Comparison of ENCODE assay signal across 12 cellular contexts in genomic region chr5:38796000-38796738, GRCh38. TPM values are rescaled to one million over a fixed set of nuclear protein-coding genes. Genes with fewer than 3 reads are reported as not detected.
A peak's percentile ranks its signal among the peaks of the same experiment; 100 is the strongest.
DNase-seq lines count a peak whose midpoint lies in the region; ATAC-seq and TF ChIP-seq lines count a peak whose summit lies in the region.
"Had no signal": no experiment of that assay in that cellular context is flagged by ENCODE, and none has a peak within 500 bp of the region (broad histone marks: within the 10 kb centered on the region; RNA-seq: fewer than 3 reads in every experiment).

No MANE protein-coding gene starts in this region.

- H3K4me1 ChIP-seq in ovary (ENCODE audit: insufficient read depth), result peaks cover 2% of the 10 kb centered on the region
- peaks cover 0 to 31% (median 11%) of the 10 kb centered on the region in 4 donors for H3K4me1 ChIP-seq in tibial artery

- H3K27me3 ChIP-seq in ovary (no peaks in the 10 kb centered on the region), tibial artery (no peaks in the 10 kb centered on the region)

- TF ChIP-seq CTCF in fibroblast of the aortic adventitia (IDR thresholded peaks at IDR 0.05; ENCODE audit: insufficient read depth, low read length) (no peak), ovary (IDR thresholded peaks at IDR 0.05) (no peak), tibial artery (IDR thresholded peaks at IDR 0.05) (no peak)

- ATAC-seq in SK-N-SH treated with all-trans-retinoic acid at 6 μM for 48 hours (peak; percentile 48), GM18511 (IDR thresholded peaks at IDR 0.05; ENCODE audit: unreplicated experiment) (no peak)
- no peak for ATAC-seq in activated CD4-positive, CD25-positive, alpha-beta regulatory T cell treated with anti-CD3 and anti-CD28 coated beads, Interleukin-2, amount 50 U/mL, for 24 hours

- no peak for TF ChIP-seq POLR2A in ovary (IDR thresholded peaks at IDR 0.05)

- peak; percentile 9 for DNase-seq in fibroblast of the aortic adventitia (ENCODE audit: low read depth)
- DNase-seq in ovary, result peak in 4 of 5 donors; percentile 23 to 77 (median 40)
- DNase-seq in tibial artery, result peak; percentile 87 to 90
- no peak for DNase-seq in NOMO-1 treated with DMSO at 0.1 percent for 48 hours (lab: John Stamatoyannopoulos, UW; ENCODE audit: unreplicated experiment)
- DNase-seq in NCI-H524 treated with DMSO at 0.1 percent for 48 hours (lab: John Stamatoyannopoulos, UW), result no peak
- DNase-seq: CD4-positive, CD25-positive, alpha-beta regulatory T cell; MV-4-11; stimulated activated CD4-positive, alpha-beta T cell treated with anti-CD3 and anti-CD28 coated beads, Interleukin-2, amount 100 ng/mL, for 24 hours had no signal

- TF ChIP-seq EP300 in ovary (IDR thresholded peaks at IDR 0.05), result peak; percentile 30

- H3K27ac ChIP-seq in ovary (no peak overlapping the region), tibial artery (peak overlapping the region; percentile 45 to 54)
- H3K27ac ChIP-seq: RWPE1 had no signal

- intact Hi-C loops in ovary (cut with DNase I) (no loop called here), tibial artery (cut with DNase I; ENCODE audit: low total_unique reads) (no loop called here)

- whole genome bisulfite sequencing in ovary, 3 donors, result 28 to 38% (median 31%) methylated on average over 6 of the region's 6 CpGs

- H3K4me3 ChIP-seq in fibroblast of the aortic adventitia (ENCODE audit: low read depth, low read length) (no peak overlapping the region), ovary (no peak overlapping the region), tibial artery (no peak overlapping the region)

- H3K9me3 ChIP-seq in ovary (no peaks in the 10 kb centered on the region), tibial artery (no peaks in the 10 kb centered on the region)

- H3K36me3 ChIP-seq in ovary, result no peaks in the 10 kb centered on the region
- H3K36me3 ChIP-seq in tibial artery, result no peaks in the 10 kb centered on the region

TF ChIP-seq in SK-N-SH treated with all-trans-retinoic acid at 6 μM for 48 hours, 23 proteins besides CTCF, POLR2A, EP300 and RAD21:
- TF ChIP-seq BACH2 (CRISPR knock-in tag; IDR thresholded peaks at IDR 0.05; ENCODE audit: borderline replicate concordance) (no peak), ZFP30 (CRISPR knock-in tag; IDR thresholded peaks at IDR 0.05) (no peak), TOX (CRISPR knock-in tag; IDR thresholded peaks at IDR 0.05; ENCODE audit: borderline replicate concordance) (no peak), OSR1 (CRISPR knock-in tag; IDR thresholded peaks at IDR 0.05) (no peak), ZC3H10 (CRISPR knock-in tag; IDR thresholded peaks at IDR 0.05) (no peak), RARB (CRISPR knock-in tag; IDR thresholded peaks at IDR 0.05) (no peak), ISL1 (CRISPR knock-in tag; IDR thresholded peaks at IDR 0.05) (no peak), ZFP3 (CRISPR knock-in tag; IDR thresholded peaks at IDR 0.05) (no peak), CSDC2 (CRISPR knock-in tag; IDR thresholded peaks at IDR 0.05) (no peak), SNAI2 (CRISPR knock-in tag; IDR thresholded peaks at IDR 0.05) (no peak), ESRRG (CRISPR knock-in tag; IDR thresholded peaks at IDR 0.05) (no peak), TCF4 (CRISPR knock-in tag; IDR thresholded peaks at IDR 0.05; ENCODE audit: borderline replicate concordance) (no peak), CREB5 (CRISPR knock-in tag; IDR thresholded peaks at IDR 0.05; ENCODE audit: low read depth) (no peak), ZNF8 (CRISPR knock-in tag; IDR thresholded peaks at IDR 0.05) (no peak), ARNTL (CRISPR knock-in tag; IDR thresholded peaks at IDR 0.05; ENCODE audit: borderline replicate concordance, low read depth) (no peak), GLIS3 (CRISPR knock-in tag; IDR thresholded peaks at IDR 0.05) (no peak), CSRNP3 (CRISPR knock-in tag; IDR thresholded peaks at IDR 0.05) (no peak)
- TF ChIP-seq, protein P1, sequence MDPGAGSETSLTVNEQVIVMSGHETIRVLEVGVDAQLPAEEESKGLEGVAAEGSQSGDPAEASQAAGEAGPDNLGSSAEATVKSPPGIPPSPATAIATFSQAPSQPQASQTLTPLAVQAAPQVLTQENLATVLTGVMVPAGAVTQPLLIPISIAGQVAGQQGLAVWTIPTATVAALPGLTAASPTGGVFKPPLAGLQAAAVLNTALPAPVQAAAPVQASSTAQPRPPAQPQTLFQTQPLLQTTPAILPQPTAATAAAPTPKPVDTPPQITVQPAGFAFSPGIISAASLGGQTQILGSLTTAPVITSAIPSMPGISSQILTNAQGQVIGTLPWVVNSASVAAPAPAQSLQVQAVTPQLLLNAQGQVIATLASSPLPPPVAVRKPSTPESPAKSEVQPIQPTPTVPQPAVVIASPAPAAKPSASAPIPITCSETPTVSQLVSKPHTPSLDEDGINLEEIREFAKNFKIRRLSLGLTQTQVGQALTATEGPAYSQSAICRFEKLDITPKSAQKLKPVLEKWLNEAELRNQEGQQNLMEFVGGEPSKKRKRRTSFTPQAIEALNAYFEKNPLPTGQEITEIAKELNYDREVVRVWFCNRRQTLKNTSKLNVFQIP (CRISPR knock-in tag; IDR thresholded peaks at IDR 0.05; ENCODE audit: borderline replicate concordance, low read depth), result no peak
- TF ChIP-seq, protein P2, sequence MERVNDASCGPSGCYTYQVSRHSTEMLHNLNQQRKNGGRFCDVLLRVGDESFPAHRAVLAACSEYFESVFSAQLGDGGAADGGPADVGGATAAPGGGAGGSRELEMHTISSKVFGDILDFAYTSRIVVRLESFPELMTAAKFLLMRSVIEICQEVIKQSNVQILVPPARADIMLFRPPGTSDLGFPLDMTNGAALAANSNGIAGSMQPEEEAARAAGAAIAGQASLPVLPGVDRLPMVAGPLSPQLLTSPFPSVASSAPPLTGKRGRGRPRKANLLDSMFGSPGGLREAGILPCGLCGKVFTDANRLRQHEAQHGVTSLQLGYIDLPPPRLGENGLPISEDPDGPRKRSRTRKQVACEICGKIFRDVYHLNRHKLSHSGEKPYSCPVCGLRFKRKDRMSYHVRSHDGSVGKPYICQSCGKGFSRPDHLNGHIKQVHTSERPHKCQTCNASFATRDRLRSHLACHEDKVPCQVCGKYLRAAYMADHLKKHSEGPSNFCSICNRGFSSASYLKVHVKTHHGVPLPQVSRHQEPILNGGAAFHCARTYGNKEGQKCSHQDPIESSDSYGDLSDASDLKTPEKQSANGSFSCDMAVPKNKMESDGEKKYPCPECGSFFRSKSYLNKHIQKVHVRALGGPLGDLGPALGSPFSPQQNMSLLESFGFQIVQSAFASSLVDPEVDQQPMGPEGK (CRISPR knock-in tag; IDR thresholded peaks at IDR 0.05; ENCODE audit: borderline replicate concordance), result no peak

RNA-seq across cellular contexts. Expression of gene OSMR, which starts 49.6 kb away (rescaled TPM):
- total RNA-seq in fibroblast of the aortic adventitia (ENCODE audit: low replicate concordance) (57.2 and 96.7 TPM in 2 replicates), ovary (10 to 100 TPM; 21.9 to 87.1 (median 49.4) TPM)
- 10 to 100 TPM; 16.6 to 47.9 TPM for polyA plus RNA-seq in ovary
- total RNA-seq: CD4-positive, CD25-positive, alpha-beta regulatory T cell had no signal

Comparison
In these comparisons a context has a peak if more than half of its experiments do, and no peak if none do; other contexts are left out.
1. DNase-seq: peak in fibroblast of the aortic adventitia (single experiment), ovary (4 of 5) and tibial artery (2 of 2); none in NOMO-1 treated with DMSO at 0.1 percent for 48 hours (single experiment) and NCI-H524 treated with DMSO at 0.1 percent for 48 hours (single experiment).
2. H3K27ac ChIP-seq: peak in tibial artery (2 of 2); none in ovary (0 of 2).